13 cellular contexts compared by ENCODE assay signal in the genomic region with DNA sequence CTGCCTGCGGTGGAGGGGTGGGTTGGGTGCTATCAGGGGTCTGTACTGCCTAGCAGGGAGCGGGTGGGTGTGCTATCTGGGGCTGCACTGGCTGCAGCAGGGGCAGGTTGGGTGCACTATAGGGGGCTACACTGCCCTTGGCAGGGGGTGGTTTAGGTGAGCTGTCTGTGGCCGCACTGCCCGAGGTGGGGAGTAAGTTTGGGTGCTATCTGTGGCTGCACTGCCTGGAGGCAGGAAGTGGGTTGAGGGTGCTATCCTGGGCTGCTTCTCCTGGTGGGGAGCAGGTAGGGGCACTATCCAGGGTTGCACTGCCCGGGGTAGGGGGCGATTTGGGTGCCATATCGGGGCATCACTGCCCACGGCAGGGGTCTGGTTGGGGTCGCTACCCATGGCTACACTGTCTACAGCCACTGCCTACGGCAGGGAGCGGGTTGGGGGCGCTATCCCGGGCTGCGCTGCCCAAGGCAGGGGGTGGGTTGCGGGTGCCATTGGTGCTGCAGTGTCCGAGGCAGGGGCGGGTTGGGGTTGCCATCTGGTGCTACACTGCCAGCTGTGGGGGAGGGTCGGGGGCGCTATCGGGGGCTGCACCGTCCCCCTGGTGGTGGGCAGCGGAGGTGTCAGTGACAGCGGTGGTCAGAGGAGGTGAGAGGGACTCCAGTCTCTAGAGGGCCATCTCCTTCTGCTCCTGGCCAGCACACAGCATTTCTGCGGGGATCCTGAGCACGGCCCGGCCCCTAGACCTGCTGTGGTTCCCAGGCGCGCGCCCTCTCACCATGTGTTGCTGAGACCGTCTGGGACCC. TPM values are rescaled to one million over a fixed set of nuclear protein-coding genes. Genes with fewer than 3 reads are reported as not detected.
DNase-seq lines count a peak whose midpoint lies in the region; ATAC-seq, FAIRE-seq and TF ChIP-seq lines count a peak whose summit lies in the region.
"Had no signal": no experiment of that assay in that cellular context is flagged by ENCODE, and none has a peak within 500 bp of the region (broad histone marks: within the 10 kb centered on the region; RNA-seq: fewer than 3 reads in every experiment).

No MANE protein-coding gene starts in this region.

- POLR2A ChIA-PET in T-cell (lab: Charles Lee), result interaction anchor here in 1 of 2 donors (0.5 kb wide), 1 partner anchor 1047 kb away, joined by 4 read pairs; no protein-coding TSS in a partner anchor

- FAIRE-seq in D721Med (lab: Jason Lieb, UNC), result no peak

- peak overlapping the region in 2 of 3 donors; percentile 24 to 93 for H3K4me3 Mint-ChIP-seq in T-cell
- no peak overlapping the region for H3K4me3 Mint-ChIP-seq in activated naive CD8-positive, alpha-beta T cell treated with anti-CD3 and anti-CD28 coated beads for 36 hours
- H3K4me3 Mint-ChIP-seq in stimulated activated naive B cell treated with anti-CD40 and anti-IgM and Interleukin-4, amounts not matched to agents 10 μg/mL and 1 μg/mL and 100 μg/mL, for 72 hours, result no peak overlapping the region

- peaks cover 44 to 48% (median 45%) of the 10 kb centered on the region in 3 donors for H3K4me1 Mint-ChIP-seq in T-cell
- peaks cover 8% of the 10 kb centered on the region for H3K4me1 Mint-ChIP-seq in activated naive CD8-positive, alpha-beta T cell treated with anti-CD3 and anti-CD28 coated beads for 36 hours
- peaks cover 14 to 23% of the 10 kb centered on the region in 2 donors for H3K4me1 Mint-ChIP-seq in stimulated activated naive B cell treated with anti-CD40 and anti-IgM and Interleukin-4, amounts not matched to agents 10 μg/mL and 1 μg/mL and 100 μg/mL, for 72 hours

- TF ChIP-seq CTCF in C4-2B (conservative IDR thresholded peaks at IDR 0.05) (no peak), D721Med (IDR thresholded peaks at IDR 0.05; ENCODE audit: insufficient read depth, missing control alignments) (peak; percentile 11)

- CTCF ChIA-PET in T-cell (lab: Charles Lee), result no interaction called here

- H3K9me3 Mint-ChIP-seq in T-cell, result no peaks in the 10 kb centered on the region
- no peaks in the 10 kb centered on the region for H3K9me3 Mint-ChIP-seq in activated naive CD8-positive, alpha-beta T cell treated with anti-CD3 and anti-CD28 coated beads for 36 hours
- H3K9me3 Mint-ChIP-seq in stimulated activated naive B cell treated with anti-CD40 and anti-IgM and Interleukin-4, amounts not matched to agents 10 μg/mL and 1 μg/mL and 100 μg/mL, for 72 hours, result no peaks in the 10 kb centered on the region

- peak overlapping the region; percentile 77 for H3K27ac ChIP-seq in C4-2B
- H3K27ac ChIP-seq: esophagus squamous epithelium, vagina had no signal

- no peaks in the 10 kb centered on the region for H3K36me3 Mint-ChIP-seq in T-cell
- H3K36me3 Mint-ChIP-seq in activated naive CD8-positive, alpha-beta T cell treated with anti-CD3 and anti-CD28 coated beads for 36 hours, result no peaks in the 10 kb centered on the region
- no peaks in the 10 kb centered on the region for H3K36me3 Mint-ChIP-seq in stimulated activated naive B cell treated with anti-CD40 and anti-IgM and Interleukin-4, amounts not matched to agents 10 μg/mL and 1 μg/mL and 100 μg/mL, for 72 hours

- no peak overlapping the region for H3K27ac Mint-ChIP-seq in T-cell
- no peak overlapping the region for H3K27ac Mint-ChIP-seq in activated naive CD8-positive, alpha-beta T cell treated with anti-CD3 and anti-CD28 coated beads for 36 hours
- no peak overlapping the region for H3K27ac Mint-ChIP-seq in stimulated activated naive B cell treated with anti-CD40 and anti-IgM and Interleukin-4, amounts not matched to agents 10 μg/mL and 1 μg/mL and 100 μg/mL, for 72 hours

- H3K27me3 Mint-ChIP-seq in T-cell, result peaks cover 3 to 10% of the 10 kb centered on the region in 2 donors
- H3K27me3 Mint-ChIP-seq in activated naive CD8-positive, alpha-beta T cell treated with anti-CD3 and anti-CD28 coated beads for 36 hours, result peaks cover 42% of the 10 kb centered on the region
- peaks cover 50 to 59% of the 10 kb centered on the region in 2 donors for H3K27me3 Mint-ChIP-seq in stimulated activated naive B cell treated with anti-CD40 and anti-IgM and Interleukin-4, amounts not matched to agents 10 μg/mL and 1 μg/mL and 100 μg/mL, for 72 hours

- DNase-seq in D721Med (ENCODE audit: insufficient read length, low spot score) (no peak), T-cell (no peak), iPS-NIHi7 (ENCODE audit: extremely low spot score) (peak; percentile 48), midbrain (lab: John Stamatoyannopoulos, UW) (no peak)
- DNase-seq in activated naive CD8-positive, alpha-beta T cell treated with anti-CD3 and anti-CD28 coated beads for 36 hours, result no peak
- DNase-seq in stimulated activated naive B cell treated with anti-CD40 and anti-IgM and Interleukin-4, amounts not matched to agents 10 μg/mL and 1 μg/mL and 100 μg/mL, for 72 hours, result no peak
- DNase-seq: esophagus squamous epithelium, NCI-H2171 had no signal

- ATAC-seq in T-cell (replicated peaks in 1 of 4) (no peak), HG02981 (IDR thresholded peaks at IDR 0.05; ENCODE audit: unreplicated experiment) (no peak)
- ATAC-seq in stimulated activated naive B cell treated with anti-CD40 and anti-IgM and Interleukin-4, amounts not matched to agents 10 μg/mL and 1 μg/mL and 100 μg/mL, for 72 hours (replicated peaks), result no peak

RNA-seq across cellular contexts. Expression of gene RFPL2, which starts 1.3 kb away (rescaled TPM):
- 1 to 10 TPM in 3 of 5 donors, under 1 TPM in 2; 0.16 to 1.8 (median 1.1) TPM for total RNA-seq in T-cell
- not detected for total RNA-seq in activated naive CD8-positive, alpha-beta T cell treated with anti-CD3 and anti-CD28 coated beads for 36 hours
- total RNA-seq: esophagus squamous epithelium, left ventricle myocardium superior, OCI-LY7, vagina had no signal

RNA-seq across cellular contexts. Expression of gene C22orf42, which starts 47.1 kb away (rescaled TPM):
- not detected for total RNA-seq in T-cell
- not detected for total RNA-seq in activated naive CD8-positive, alpha-beta T cell treated with anti-CD3 and anti-CD28 coated beads for 36 hours
- total RNA-seq: esophagus squamous epithelium, left ventricle myocardium superior, OCI-LY7, vagina had no signal

RNA-seq across cellular contexts. Expression of gene SLC5A4, which starts 49.0 kb away (rescaled TPM):
- not detected for total RNA-seq in T-cell
- not detected for total RNA-seq in activated naive CD8-positive, alpha-beta T cell treated with anti-CD3 and anti-CD28 coated beads for 36 hours
- total RNA-seq: left ventricle myocardium superior, OCI-LY7 had no signal

Comparison
In these comparisons a context has a peak if more than half of its experiments do, and no peak if none do; other contexts are left out.
1. H3K4me3 Mint-ChIP-seq: peak in T-cell (2 of 3); none in activated naive CD8-positive, alpha-beta T cell treated with anti-CD3 and anti-CD28 coated beads for 36 hours (single experiment) and stimulated activated naive B cell treated with anti-CD40 and anti-IgM and Interleukin-4, amounts not matched to agents 10 μg/mL and 1 μg/mL and 100 μg/mL, for 72 hours (0 of 2).